Comparison of ENCODE assay signal across 18 cellular contexts in genomic region chr2:196590286-196590685, GRCh38. TPM values are rescaled to one million over a fixed set of nuclear protein-coding genes. Genes with fewer than 3 reads are reported as not detected.
A peak's percentile ranks its signal among the peaks of the same experiment; 100 is the strongest.
DNase-seq lines count a peak whose midpoint lies in the region; ATAC-seq, FAIRE-seq and TF ChIP-seq lines count a peak whose summit lies in the region.
"Had no signal": no experiment of that assay in that cellular context is flagged by ENCODE, and none has a peak within 500 bp of the region (broad histone marks: within the 10 kb centered on the region; RNA-seq: fewer than 3 reads in every experiment).

No MANE protein-coding gene starts in this region.

- FAIRE-seq in HepG2 (lab: Jason Lieb, UNC), result no peak
- FAIRE-seq: GM18507 had no signal

- H3K36me3 Mint-ChIP-seq in nephron progenitor cell (ENCODE audit: low read depth), result no peaks in the 10 kb centered on the region
- H3K36me3 Mint-ChIP-seq: activated CD4-positive, alpha-beta memory T cell treated with anti-CD3 and anti-CD28 coated beads for 36 hours; naive B cell had no signal

- intact Hi-C loops in stomach (cut with DNase I; ENCODE audit: low total_unique reads) (no loop called here), HepG2 (cut with micrococcal nuclease; ENCODE audit: unreplicated experiment) (no loop called here)

- H3K4me3 Mint-ChIP-seq in nephron progenitor cell, result peak overlapping the region; percentile 18
- H3K4me3 Mint-ChIP-seq: activated CD4-positive, alpha-beta memory T cell treated with anti-CD3 and anti-CD28 coated beads for 36 hours; activated T-cell treated with anti-CD3 and anti-CD28 coated beads, Interleukin-2, amount 50 U/mL, for 72 hours had no signal

- H3K27me3 ChIP-seq in GM23248 (replicated peaks; ENCODE audit: insufficient read depth) (no peaks in the 10 kb centered on the region), stomach (peaks cover 0 to 66% (median 31%) of the 10 kb centered on the region in 3 donors), HepG2 (ENCODE audit: control insufficient read depth in 1 of 2, insufficient read depth in 2 of 2, low read length in 2 of 2) (peaks cover 6 to 50% of the 10 kb centered on the region in 2 experiments)
- H3K27me3 ChIP-seq: tibial artery had no signal

- CTCF ChIA-PET in HepG2 (lab: Yijun Ruan, JAX; ENCODE audit: low intra/inter-chr PET ratio, low total read pairs), result no interaction called here

- peaks cover 13% of the 10 kb centered on the region; the same call in 1 of the 2 replicates for H3F3A ChIP-seq in GM23248 (ENCODE audit: insufficient read depth)

- H3K4me3 ChIP-seq in AG10803 (ENCODE audit: low read length) (no peak overlapping the region), GM23248 (no peak overlapping the region), stomach (no peak overlapping the region), HepG2 (replicated peaks in 1 of 3; ENCODE audit: insufficient read depth in 1 of 3, low read depth in 2 of 3, low read length in 3 of 3) (no peak overlapping the region)
- H3K4me3 ChIP-seq: esophagus squamous epithelium, tibial artery had no signal

- TF ChIP-seq EP300 in stomach (IDR thresholded peaks at IDR 0.05), result no peak
- TF ChIP-seq EP300 in HepG2 (IDR thresholded peaks at IDR 0.05; ENCODE audit: low read depth in 2 of 2, low read length in 2 of 2), result no peak
- TF ChIP-seq EP300 in HepG2 (CRISPR knock-in tag; IDR thresholded peaks at IDR 0.05; ENCODE audit: borderline replicate concordance), result no peak

- DNase-seq in AG10803 (ENCODE audit: low read depth), result peak; percentile 41
- peak; percentile 47 for DNase-seq in GM23248
- DNase-seq in cerebellar cortex (ENCODE audit: low spot score), result peak; percentile 65
- no peak for DNase-seq in nephron progenitor cell
- DNase-seq in foreskin melanocyte, result no peak
- no peak for DNase-seq in stomach
- no peak for DNase-seq in HepG2 (ENCODE audit: low spot score)
- DNase-seq in ecto neural progenitor cell (ENCODE audit: low spot score), result no peak
- DNase-seq: activated CD4-positive, alpha-beta memory T cell treated with anti-CD3 and anti-CD28 coated beads for 36 hours; activated T-cell treated with anti-CD3 and anti-CD28 coated beads, Interleukin-2, amount 50 U/mL, for 72 hours; Caco-2; cortex of kidney; esophagus squamous epithelium; left ventricle myocardium superior; naive B cell; tibial artery had no signal

- no peak overlapping the region for H3K27ac ChIP-seq in GM23248
- H3K27ac ChIP-seq in stomach, result no peak overlapping the region
- H3K27ac ChIP-seq in HepG2 (ENCODE audit: extremely low read length, insufficient read depth, low read length), result no peak overlapping the region
- H3K27ac ChIP-seq: esophagus squamous epithelium, tibial artery had no signal

- no peak for ATAC-seq in HepG2
- ATAC-seq: activated T-cell treated with anti-CD3 and anti-CD28 coated beads, Interleukin-2, amount 50 U/mL, for 72 hours; left ventricle myocardium superior; sciatic nerve had no signal

- H3K27me3 Mint-ChIP-seq in nephron progenitor cell (ENCODE audit: low read depth, poor library complexity), result peaks cover 9% of the 10 kb centered on the region

- TF ChIP-seq POLR2A in stomach (IDR thresholded peaks at IDR 0.05) (no peak), HepG2 (IDR thresholded peaks at IDR 0.05; ENCODE audit: insufficient read depth in 1 of 2, low read depth in 2 of 2, low read length in 2 of 2) (no peak)

- H3K4me2 ChIP-seq in GM23248 (ENCODE audit: unreplicated experiment) (no peak overlapping the region), HepG2 (ENCODE audit: low read depth, low read length) (no peak overlapping the region)

- no peaks in the 10 kb centered on the region for H3K9me3 ChIP-seq in GM23248 (ENCODE audit: low read depth)
- no peaks in the 10 kb centered on the region for H3K9me3 ChIP-seq in stomach
- H3K9me3 ChIP-seq in HepG2 (ENCODE audit: low read length), result no peaks in the 10 kb centered on the region
- H3K9me3 ChIP-seq: Caco-2, esophagus squamous epithelium, tibial artery had no signal

- POLR2A ChIA-PET in HepG2 (lab: Yijun Ruan, JAX), result no interaction called here

- H4K20me1 ChIP-seq in GM23248 (ENCODE audit: insufficient read depth) (no peaks in the 10 kb centered on the region), HepG2 (ENCODE audit: insufficient read depth, low read length) (no peaks in the 10 kb centered on the region)

- H3K9ac ChIP-seq in GM23248 (no peak overlapping the region), HepG2 (ENCODE audit: insufficient read depth, low read depth, low read length) (no peak overlapping the region)

- H3K36me3 ChIP-seq in GM23248 (ENCODE audit: low read depth) (no peaks in the 10 kb centered on the region), stomach (no peaks in the 10 kb centered on the region), HepG2 (replicated peaks in 1 of 2; ENCODE audit: control insufficient read depth in 1 of 2, insufficient read depth in 2 of 2, low read length in 2 of 2) (no peaks in the 10 kb centered on the region)
- H3K36me3 ChIP-seq: esophagus squamous epithelium, tibial artery had no signal

- 39 to 58% methylated on average over 1 of the region's 1 CpG for WGBS in GM23248 (ENCODE audit: low coverage in 1 of 2, low lambda C conversion rate in 2 of 2, missing lambda C conversion rate in 2 of 2), 2 experiments
- 19 to 41% (median 30%) methylated on average over 1 of the region's 1 CpG for WGBS in stomach, 5 donors
- 4% methylated on average over 1 of the region's 1 CpG for WGBS in HepG2 (ENCODE audit: low lambda C conversion rate)

- in situ Hi-C loops in GM23248 (cut with MboI), result no loop called here
- in situ Hi-C loops in HepG2 (cut with HindIII; ENCODE audit: extremely low pct_ligation_motif_present, low pct_unique_long_range_greater_than_20kb), result no loop called here

- H3K79me2 ChIP-seq in GM23248 (ENCODE audit: insufficient read depth) (peaks cover 52% of the 10 kb centered on the region), HepG2 (ENCODE audit: insufficient read depth, low read length) (no peaks in the 10 kb centered on the region)

- no peaks in the 10 kb centered on the region for H3K9me2 ChIP-seq in GM23248 (ENCODE audit: insufficient read depth)

- peaks cover 41% of the 10 kb centered on the region for H3K4me1 Mint-ChIP-seq in nephron progenitor cell

- no peaks in the 10 kb centered on the region for H3K9me3 Mint-ChIP-seq in nephron progenitor cell

- peaks cover 17% of the 10 kb centered on the region for H3K4me1 ChIP-seq in GM23248 (ENCODE audit: insufficient read depth)
- peaks cover 0 to 15% (median 13%) of the 10 kb centered on the region in 4 donors for H3K4me1 ChIP-seq in stomach
- peaks cover 11% of the 10 kb centered on the region for H3K4me1 ChIP-seq in HepG2 (ENCODE audit: insufficient read depth, low read length)

- H2AFZ ChIP-seq in GM23248 (no peak overlapping the region), HepG2 (ENCODE audit: low read length) (no peak overlapping the region)

- TF ChIP-seq RAD21 in HepG2 (CRISPR knock-in tag; IDR thresholded peaks at IDR 0.05), result no peak

- no peak for TF ChIP-seq CTCF in AG10803 (conservative IDR thresholded peaks at IDR 0.05; ENCODE audit: low read length)
- TF ChIP-seq CTCF in nephron progenitor cell (IDR thresholded peaks at IDR 0.05), result no peak
- no peak for TF ChIP-seq CTCF in stomach (IDR thresholded peaks at IDR 0.05)
- TF ChIP-seq CTCF in HepG2 (CRISPR knock-in tag; IDR thresholded peaks at IDR 0.05), result no peak

- no peak overlapping the region for H3K27ac Mint-ChIP-seq in nephron progenitor cell
- H3K27ac Mint-ChIP-seq: activated CD4-positive, alpha-beta memory T cell treated with anti-CD3 and anti-CD28 coated beads for 36 hours; activated T-cell treated with anti-CD3 and anti-CD28 coated beads, Interleukin-2, amount 50 U/mL, for 72 hours; naive B cell had no signal

- no TSS peak for BruUV-seq in HepG2 (replicated peaks; lab: Mats Ljungman, UMichigan)

RNA-seq across cellular contexts. Expression of gene HECW2, which starts 3.1 kb away (rescaled TPM):
- total RNA-seq in GM23248 (2014; rRNA removed; shearing (Covaris generic)), result 6.5 and 10.0 TPM in 2 replicates
- 2.4 and 2.6 TPM in 2 replicates for polyA plus RNA-seq in GM23248 (2016; fragmentation: Nextera tagmentation; extraction: Ambion mirVana)
- total RNA-seq in stomach, result 10 to 100 TPM in 1 of 5 donors, 1 to 10 TPM in 2, under 1 TPM in 2; under 0.01 to 51.0 (median 5.2) TPM
- 1 to 10 TPM in 1 of 3 donors, under 1 TPM in 2; 0.75 to 1.2 (median 0.76) TPM for polyA plus RNA-seq in stomach
- total RNA-seq in HepG2 (2016; rRNA removed; fragmentation: Illumina TruSeq; extraction: Trizol), result 0.06 and 0.15 TPM in 2 replicates
- total RNA-seq in HepG2 (2016; cell fraction: cytosol; rRNA removed; fragmentation: Illumina TruSeq; extraction: Trizol; ENCODE audit: low read depth), result not detected in 2 replicates
- total RNA-seq in HepG2 (2016; cell fraction: insoluble cytoplasmic fraction; rRNA removed; fragmentation: Illumina TruSeq; extraction: Trizol), result 0.06 and 0.09 TPM in 2 replicates
- not detected in 2 replicates for total RNA-seq in HepG2 (2016; cell fraction: membrane; rRNA removed; fragmentation: Illumina TruSeq; extraction: Trizol)
- total RNA-seq in HepG2 (2016; cell fraction: nucleus; rRNA removed; fragmentation: Illumina TruSeq; extraction: Trizol), result 0.19 and 0.37 TPM in 2 replicates
- polyA plus RNA-seq in HepG2 (2011; rRNA removed), result not detected in 2 replicates
- 0.06 and 0.08 TPM in 2 replicates for polyA plus RNA-seq in HepG2 (2011; cell fraction: cytosol; rRNA removed)
- polyA plus RNA-seq in HepG2 (2011; cell fraction: nucleus; rRNA removed), result 0.05 TPM in 1 of 2 replicates, not detected in the other
- polyA plus RNA-seq in HepG2 (2012), result not detected in 2 replicates
- not detected in 2 replicates for polyA plus RNA-seq in HepG2 (2016; cell fraction: cytosol; fragmentation: Illumina TruSeq; extraction: Trizol; ENCODE audit: low read depth)
- polyA plus RNA-seq in HepG2 (2016; cell fraction: insoluble cytoplasmic fraction; fragmentation: Illumina TruSeq; extraction: Trizol; ENCODE audit: low read depth), result not detected in 2 replicates
- not detected in 2 replicates for polyA plus RNA-seq in HepG2 (2016; cell fraction: membrane; fragmentation: Illumina TruSeq; extraction: Trizol; ENCODE audit: low read depth)
- 0.21 TPM in 1 of 2 replicates, not detected in the other for polyA plus RNA-seq in HepG2 (2016; cell fraction: nucleus; fragmentation: Illumina TruSeq; extraction: Trizol; ENCODE audit: insufficient read depth, low read depth)
- polyA minus RNA-seq in HepG2 (2011; rRNA and poly(A)+ RNA removed; ENCODE audit: low replicate concordance), result 0.06 and 10.3 TPM in 2 replicates
- polyA minus RNA-seq in HepG2 (2011; cell fraction: cytosol; rRNA and poly(A)+ RNA removed), result not detected in 2 replicates
- 0.39 TPM in 1 of 2 replicates, not detected in the other for polyA minus RNA-seq in HepG2 (2011; cell fraction: nucleus; rRNA and poly(A)+ RNA removed)

RNA-seq across cellular contexts. Expression of gene CCDC150, which starts 49.2 kb away (rescaled TPM):
- 0.65 and 1.1 TPM in 2 replicates for total RNA-seq in GM23248 (2014; rRNA removed; shearing (Covaris generic))
- polyA plus RNA-seq in GM23248 (2016; fragmentation: Nextera tagmentation; extraction: Ambion mirVana) (2.1 and 2.5 TPM in 2 replicates), stomach (1 to 10 TPM in 1 of 3 donors, under 1 TPM in 1, not detected in 1; 1.00 to 1.0 TPM), HepG2 (2011; rRNA removed) (10.2 and 14.9 TPM in 2 replicates)
- total RNA-seq in stomach (10 to 100 TPM in 1 of 5 donors, 1 to 10 TPM in 3, under 1 TPM in 1; 0.29 to 19.8 (median 4.6) TPM), HepG2 (2016; rRNA removed; fragmentation: Illumina TruSeq; extraction: Trizol) (9.1 and 32.6 TPM in 2 replicates)
- total RNA-seq in HepG2 (2016; cell fraction: cytosol; rRNA removed; fragmentation: Illumina TruSeq; extraction: Trizol; ENCODE audit: low read depth), result 22.5 and 30.6 TPM in 2 replicates
- 9.9 and 25.9 TPM in 2 replicates for total RNA-seq in HepG2 (2016; cell fraction: insoluble cytoplasmic fraction; rRNA removed; fragmentation: Illumina TruSeq; extraction: Trizol)
- total RNA-seq in HepG2 (2016; cell fraction: membrane; rRNA removed; fragmentation: Illumina TruSeq; extraction: Trizol), result 11.8 and 12.1 TPM in 2 replicates
- 77.0 and 86.0 TPM in 2 replicates for total RNA-seq in HepG2 (2016; cell fraction: nucleus; rRNA removed; fragmentation: Illumina TruSeq; extraction: Trizol)
- polyA plus RNA-seq in HepG2 (2011; cell fraction: cytosol; rRNA removed), result 1.2 and 1.3 TPM in 2 replicates
- polyA plus RNA-seq in HepG2 (2011; cell fraction: nucleus; rRNA removed), result 48.3 and 49.7 TPM in 2 replicates
- 5.8 and 13.7 TPM in 2 replicates for polyA plus RNA-seq in HepG2 (2012)
- polyA plus RNA-seq in HepG2 (2016; cell fraction: cytosol; fragmentation: Illumina TruSeq; extraction: Trizol; ENCODE audit: low read depth), result 1.1 and 1.8 TPM in 2 replicates
- 7.3 and 7.7 TPM in 2 replicates for polyA plus RNA-seq in HepG2 (2016; cell fraction: insoluble cytoplasmic fraction; fragmentation: Illumina TruSeq; extraction: Trizol; ENCODE audit: low read depth)
- polyA plus RNA-seq in HepG2 (2016; cell fraction: membrane; fragmentation: Illumina TruSeq; extraction: Trizol; ENCODE audit: low read depth), result 2.2 and 2.5 TPM in 2 replicates
- 87.9 and 102 TPM in 2 replicates for polyA plus RNA-seq in HepG2 (2016; cell fraction: nucleus; fragmentation: Illumina TruSeq; extraction: Trizol; ENCODE audit: insufficient read depth, low read depth)
- polyA minus RNA-seq in HepG2 (2011; rRNA and poly(A)+ RNA removed; ENCODE audit: low replicate concordance), result 4.6 and 8.0 TPM in 2 replicates
- 2.0 and 2.3 TPM in 2 replicates for polyA minus RNA-seq in HepG2 (2011; cell fraction: cytosol; rRNA and poly(A)+ RNA removed)
- polyA minus RNA-seq in HepG2 (2011; cell fraction: nucleus; rRNA and poly(A)+ RNA removed), result 85.5 and 85.6 TPM in 2 replicates

Comparison
In these comparisons a context has a peak if more than half of its experiments do, and no peak if none do; other contexts are left out.
1. DNase-seq: peak in AG10803 (single experiment), GM23248 (single experiment) and cerebellar cortex (single experiment); none in nephron progenitor cell (single experiment), foreskin melanocyte (single experiment), stomach (single experiment), HepG2 (single experiment) and ecto neural progenitor cell (single experiment).